In genomic region chr5:86526811-86527348, GRCh38 we compare ENCODE assay signal across 21 cellular contexts.
DNase-seq lines count a peak whose midpoint lies in the region; ATAC-seq, FAIRE-seq and TF ChIP-seq lines count a peak whose summit lies in the region.
"Had no signal": no experiment of that assay in that cellular context is flagged by ENCODE, and none has a peak within 500 bp of the region (broad histone marks: within the 10 kb centered on the region; RNA-seq: fewer than 3 reads in every experiment).

No MANE protein-coding gene starts in this region.

- H3K4me3 ChIP-seq in NB4 (ENCODE audit: low read depth, low read length) (no peak overlapping the region), small intestine (ENCODE audit: low read depth in 1 of 2, low read length in 2 of 2) (no peak overlapping the region)
- H3K4me3 ChIP-seq: adrenal gland, gastroesophageal sphincter, right lobe of liver, upper lobe of left lung had no signal

- FAIRE-seq in small intestine (lab: Jason Lieb, UNC) = no peak
- FAIRE-seq: islet of Langerhans had no signal

- H3K9me3 ChIP-seq in small intestine (ENCODE audit: control insufficient read depth, low read depth) = no peaks in the 10 kb centered on the region
- H3K9me3 ChIP-seq: adrenal gland, gastroesophageal sphincter, neutrophil, right lobe of liver, upper lobe of left lung had no signal

- no peak for TF ChIP-seq CTCF in NB4 (IDR thresholded peaks at IDR 0.05; ENCODE audit: low read depth, low read length)

- WGBS in small intestine, 3 donors = 6 to 44% (median 12%) methylated on average over 3 of the region's 3 CpGs

- peaks cover 3 to 5% of the 10 kb centered on the region in 2 donors for H3K4me1 ChIP-seq in small intestine (ENCODE audit: control insufficient read depth in 2 of 2, insufficient read depth in 1 of 2, low read depth in 1 of 2, low read length in 1 of 2)
- H3K4me1 ChIP-seq: adrenal gland, gastroesophageal sphincter, right lobe of liver, upper lobe of left lung had no signal

- H3K36me3 ChIP-seq in small intestine (ENCODE audit: control insufficient read depth in 2 of 2, insufficient read depth in 2 of 2, low read length in 2 of 2) = no peaks in the 10 kb centered on the region
- H3K36me3 ChIP-seq: adrenal gland, gastroesophageal sphincter, neutrophil, right lobe of liver, upper lobe of left lung had no signal

- no peak for TF ChIP-seq POLR2A in NB4 (IDR thresholded peaks at IDR 0.05; ENCODE audit: extremely low read depth, insufficient read length)

- no peak overlapping the region for H3K27ac ChIP-seq in small intestine (ENCODE audit: low read depth in 1 of 2, low read length in 1 of 2)
- H3K27ac ChIP-seq: adrenal gland, C4-2B, gastroesophageal sphincter, neutrophil, right lobe of liver, upper lobe of left lung had no signal

- DNase-seq in NB4 (ENCODE audit: low read depth) = peak; percentile 30
- DNase-seq in small intestine = peak; percentile 91
- no peak for DNase-seq in T-helper 1 cell
- DNase-seq in NCI-H187 treated with DMSO at 0.1 percent for 48 hours (lab: John Stamatoyannopoulos, UW) = no peak
- no peak for DNase-seq in middle frontal gyrus (ENCODE audit: extremely low spot score, low spot score)
- DNase-seq: activated CD4-positive, alpha-beta memory T cell treated with anti-CD3 and anti-CD28 coated beads for 36 hours; adrenal gland; Karpas-422; mesendoderm; NCI-H2029 treated with DMSO at 0.1 percent for 48 hours; NCI-H774; right lobe of liver; stimulated activated CD4-positive, alpha-beta T cell treated with anti-CD3 and anti-CD28 coated beads, Interleukin-4, amount 100 ng/mL, for 1 hour; upper lobe of left lung had no signal

- ATAC-seq in GM19395 (IDR thresholded peaks at IDR 0.05; ENCODE audit: unreplicated experiment) = peak; percentile 61
- peak; percentile 74 for ATAC-seq in HG03025 (IDR thresholded peaks at IDR 0.05; ENCODE audit: low FRiP score, unreplicated experiment)
- ATAC-seq: activated T-helper 17 cell treated with anti-CD3 and anti-CD28 coated beads, Interleukin-2, amount 50 U/mL, for 72 hours; gastroesophageal sphincter; right lobe of liver had no signal

- H3K27me3 ChIP-seq in small intestine (ENCODE audit: control insufficient read depth in 2 of 2, insufficient read depth in 2 of 2, low read length in 2 of 2) = no peaks in the 10 kb centered on the region
- H3K27me3 ChIP-seq: adrenal gland, gastroesophageal sphincter, neutrophil, upper lobe of left lung had no signal

Comparison
In these comparisons a context has a peak if more than half of its experiments do, and no peak if none do; other contexts are left out.
1. DNase-seq: peak in NB4 (single experiment) and small intestine (single experiment); none in T-helper 1 cell (0 of 5), NCI-H187 treated with DMSO at 0.1 percent for 48 hours (single experiment) and middle frontal gyrus (single experiment).